12 cellular contexts compared by ENCODE assay signal in genomic region chr3:170999737-171000242, GRCh38. TPM values are rescaled to one million over a fixed set of nuclear protein-coding genes. Genes with fewer than 3 reads are reported as not detected.
A peak's percentile ranks its signal among the peaks of the same experiment; 100 is the strongest.
DNase-seq lines count a peak whose midpoint lies in the region; ATAC-seq and TF ChIP-seq lines count a peak whose summit lies in the region.
"Had no signal": no experiment of that assay in that cellular context is flagged by ENCODE, and none has a peak within 500 bp of the region (broad histone marks: within the 10 kb centered on the region; RNA-seq: fewer than 3 reads in every experiment).

No MANE protein-coding gene starts in this region.

- no peak overlapping the region for H2BK120ac ChIP-seq in neuronal stem cell (ENCODE audit: low read depth, low read length)

- H3F3A ChIP-seq in GM23248 (ENCODE audit: insufficient read depth): peaks cover 48% of the 10 kb centered on the region

- H3K4me3 ChIP-seq in GM23248 (no peak overlapping the region), fibroblast of mammary gland (ENCODE audit: control insufficient read depth, low read depth, low read length) (no peak overlapping the region), neuronal stem cell (ENCODE audit: low read length in 2 of 2) (no peak overlapping the region)
- H3K4me3 ChIP-seq: SK-N-MC, uterus had no signal

- H3K79me1 ChIP-seq in neuronal stem cell (ENCODE audit: low read depth, low read length): no peaks in the 10 kb centered on the region

- H3K79me2 ChIP-seq in GM23248 (ENCODE audit: insufficient read depth): no peaks in the 10 kb centered on the region

- WGBS in GM23248 (ENCODE audit: low coverage in 1 of 2, low lambda C conversion rate in 2 of 2, missing lambda C conversion rate in 2 of 2), 2 experiments: 58 to 74% methylated on average over 2 of the region's 2 CpGs
- WGBS in neuronal stem cell (ENCODE audit: extremely low coverage in 2 of 2, insufficient read length in 2 of 2, insufficient replicate concordance in 1 of 2), 2 donors: no CpG with 5 or more reads among the region's 2 CpGs

- no peak overlapping the region for H2BK5ac ChIP-seq in neuronal stem cell (ENCODE audit: low read length)

- no peaks in the 10 kb centered on the region for H4K20me1 ChIP-seq in GM23248 (ENCODE audit: insufficient read depth)

- no peaks in the 10 kb centered on the region for H3K36me3 ChIP-seq in GM23248 (ENCODE audit: low read depth)
- no peaks in the 10 kb centered on the region for H3K36me3 ChIP-seq in neuronal stem cell (replicated peaks in 1 of 2; ENCODE audit: control insufficient read depth in 2 of 2, insufficient read depth in 2 of 2, low read length in 2 of 2)

- no peak overlapping the region for H4K91ac ChIP-seq in neuronal stem cell (ENCODE audit: low read depth, low read length, poor library complexity)

- H3K9ac ChIP-seq in GM23248 (no peak overlapping the region), neuronal stem cell (ENCODE audit: low read depth, low read length, poor library complexity) (no peak overlapping the region)

- no peaks in the 10 kb centered on the region for H3K9me2 ChIP-seq in GM23248 (ENCODE audit: insufficient read depth)

- H2AFZ ChIP-seq in GM23248 (no peak overlapping the region), neuronal stem cell (ENCODE audit: low read length) (no peak overlapping the region)

- no peaks in the 10 kb centered on the region for H3K9me3 ChIP-seq in GM23248 (ENCODE audit: low read depth)
- H3K9me3 ChIP-seq in neuronal stem cell (replicated peaks in 1 of 2; ENCODE audit: control insufficient read depth in 2 of 2, insufficient read depth in 1 of 2, low read depth in 1 of 2, low read length in 2 of 2): no peaks in the 10 kb centered on the region
- H3K9me3 ChIP-seq: uterus had no signal

- DNase-seq in GM23248: peak; percentile 64
- DNase-seq in RPMI7951 (ENCODE audit: low read depth): peak; percentile 89
- DNase-seq in fibroblast of mammary gland (ENCODE audit: low read depth): peak; percentile 94
- DNase-seq in pulmonary artery endothelial cell (ENCODE audit: low read depth, low spot score): peak; percentile 46
- no peak for DNase-seq in SKM-1 (lab: John Stamatoyannopoulos, UW; ENCODE audit: unreplicated experiment)
- DNase-seq in neuronal stem cell (ENCODE audit: low spot score): no peak
- DNase-seq in superior temporal gyrus (ENCODE audit: extremely low spot score): no peak
- DNase-seq: hypothalamus had no signal

- ATAC-seq in HG03139 (IDR thresholded peaks at IDR 0.05; ENCODE audit: unreplicated experiment): no peak

- H4K8ac ChIP-seq in neuronal stem cell (ENCODE audit: low read depth, low read length): no peak overlapping the region

- H2BK12ac ChIP-seq in neuronal stem cell (ENCODE audit: low read length): no peak overlapping the region

- H2AK5ac ChIP-seq in neuronal stem cell (ENCODE audit: low read depth, low read length): no peak overlapping the region

- H3K14ac ChIP-seq in neuronal stem cell (ENCODE audit: low read length): no peak overlapping the region

- no peaks in the 10 kb centered on the region for H3K27me3 ChIP-seq in GM23248 (replicated peaks; ENCODE audit: insufficient read depth)
- H3K27me3 ChIP-seq in neuronal stem cell (ENCODE audit: control insufficient read depth in 3 of 3, insufficient read depth in 3 of 3, low read depth in 1 of 3, low read length in 3 of 3): no peaks in the 10 kb centered on the region
- H3K27me3 ChIP-seq: uterus had no signal

- H3K18ac ChIP-seq in neuronal stem cell (ENCODE audit: low read length): no peak overlapping the region

- no peak overlapping the region for H2BK15ac ChIP-seq in neuronal stem cell (ENCODE audit: low read length)

- H3K4me1 ChIP-seq in GM23248 (ENCODE audit: insufficient read depth) (peaks cover 61% of the 10 kb centered on the region), neuronal stem cell (ENCODE audit: control insufficient read depth in 2 of 2, insufficient read depth in 1 of 2, low read depth in 1 of 2, low read length in 2 of 2) (peaks cover 2% of the 10 kb centered on the region in 2 donors)
- H3K4me1 ChIP-seq: uterus had no signal

- H3K27ac ChIP-seq in GM23248 (peak overlapping the region; percentile 44; the same call in 1 of the 2 replicates), neuronal stem cell (replicated peaks; ENCODE audit: low read length) (no peak overlapping the region)
- H3K27ac ChIP-seq: SK-N-MC, uterus had no signal

- H3K4ac ChIP-seq in neuronal stem cell (ENCODE audit: low read length): no peak overlapping the region

- H3K4me2 ChIP-seq in GM23248 (ENCODE audit: unreplicated experiment) (peak overlapping the region; percentile 46), neuronal stem cell (ENCODE audit: insufficient read depth, low read length, poor library complexity, severe bottlenecking) (no peak overlapping the region)

- no peak for TF ChIP-seq CTCF in fibroblast of mammary gland (conservative IDR thresholded peaks at IDR 0.05; ENCODE audit: control insufficient read depth, insufficient read depth, low read depth, low read length)

- in situ Hi-C loops in GM23248 (cut with MboI): no loop called here

- no peak overlapping the region for H3K23ac ChIP-seq in neuronal stem cell (ENCODE audit: low read depth, low read length, poor library complexity)

RNA-seq across cellular contexts. Expression of gene SLC2A2, which starts 26.7 kb away (rescaled TPM):
- total RNA-seq in GM23248 (2014; rRNA removed; shearing (Covaris generic)): not detected in 2 replicates
- not detected in 2 replicates for polyA plus RNA-seq in GM23248 (2016; fragmentation: Nextera tagmentation; extraction: Ambion mirVana)
- not detected in 2 replicates for total RNA-seq in RPMI7951 (2014; rRNA removed; shearing (Covaris generic))
- not detected in 2 replicates for total RNA-seq in pulmonary artery endothelial cell
- not detected for polyA plus RNA-seq in neuronal stem cell (2013, experiment 1 of 2)
- not detected for polyA plus RNA-seq in neuronal stem cell (2013, experiment 2 of 2)
- total RNA-seq: uterus had no signal
- polyA plus RNA-seq: neural cell had no signal

Comparison
In these comparisons a context has a peak if more than half of its experiments do, and no peak if none do; other contexts are left out.
1. DNase-seq: peak in GM23248 (single experiment), RPMI7951 (single experiment), fibroblast of mammary gland (single experiment) and pulmonary artery endothelial cell (single experiment); none in SKM-1 (single experiment), neuronal stem cell (single experiment) and superior temporal gyrus (single experiment).